In the genomic region with DNA sequence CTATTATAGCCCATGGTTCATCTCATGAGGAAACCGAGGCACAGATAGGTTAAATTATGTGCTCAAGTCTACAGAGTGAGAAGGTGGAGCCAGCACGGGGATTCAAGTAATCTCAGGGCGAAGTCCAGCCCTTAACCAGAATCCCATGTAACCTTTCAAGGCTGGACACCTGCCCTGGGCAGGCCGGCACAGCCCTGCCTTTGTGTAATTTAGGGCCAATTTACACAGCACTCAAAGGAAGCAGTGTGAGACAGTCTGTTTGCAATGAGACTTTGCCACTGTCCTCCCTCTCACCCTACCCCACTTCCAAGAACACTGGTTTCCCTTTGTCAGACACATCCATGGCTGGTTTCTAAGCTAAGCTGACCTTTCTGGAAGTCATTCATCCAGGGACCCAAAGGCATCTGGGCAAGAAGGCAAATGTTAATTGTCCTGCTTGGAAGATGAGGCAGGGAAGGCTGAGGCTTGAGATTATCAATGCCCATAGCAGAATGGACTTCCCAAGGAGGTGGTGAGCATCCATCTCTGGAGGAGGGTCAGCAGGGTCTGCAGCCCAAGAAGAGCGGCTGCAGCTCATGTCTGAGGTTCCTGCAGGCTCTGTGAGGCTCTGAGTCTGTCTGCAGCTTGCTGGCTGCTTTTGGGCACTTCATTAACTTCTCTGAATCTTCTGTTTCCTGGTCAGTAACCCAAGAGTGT, we compare ENCODE assay signal across 29 cellular contexts.
DNase-seq lines count a peak whose midpoint lies in the region; ATAC-seq and TF ChIP-seq lines count a peak whose summit lies in the region.
"Had no signal": no experiment of that assay in that cellular context is flagged by ENCODE, and none has a peak within 500 bp of the region (broad histone marks: within the 10 kb centered on the region; RNA-seq: fewer than 3 reads in every experiment).

No MANE protein-coding gene starts in this region.

- H3K9me3 ChIP-seq in tibial artery, result no peaks in the 10 kb centered on the region

- H3K4me3 ChIP-seq in coronary artery, result no peak overlapping the region
- H3K4me3 ChIP-seq in tibial artery, result no peak overlapping the region
- H3K4me3 ChIP-seq: heart right ventricle, PC-9, vagina had no signal

- no peaks in the 10 kb centered on the region for H3K27me3 ChIP-seq in tibial artery
- H3K27me3 ChIP-seq: brain microvascular endothelial cell, heart right ventricle, vagina had no signal

- H3K27me3 Mint-ChIP-seq in type B pancreatic cell, result peaks cover 19% of the 10 kb centered on the region

- no peak for TF ChIP-seq CTCF in coronary artery (IDR thresholded peaks at IDR 0.05)
- TF ChIP-seq CTCF in tibial artery (IDR thresholded peaks at IDR 0.05), result no peak
- no peak for TF ChIP-seq CTCF in type B pancreatic cell (conservative IDR thresholded peaks at IDR 0.05)

- peaks cover 35% of the 10 kb centered on the region for H3K4me1 Mint-ChIP-seq in type B pancreatic cell (ENCODE audit: unreplicated experiment)
- H3K4me1 Mint-ChIP-seq: activated CD4-positive, alpha-beta T cell treated with anti-CD3 and anti-CD28 coated beads, Interleukin-2, amount 10 ng/mL, durations not matched to agents 7 days and 5 days; CD4-positive, CD25-positive, alpha-beta regulatory T cell; stimulated activated memory B cell treated with anti-CD40 and anti-IgM and Interleukin-4, amounts not matched to agents 10 μg/mL and 1 μg/mL and 100 μg/mL, for 72 hours had no signal

- peaks cover 11% of the 10 kb centered on the region for H3K36me3 Mint-ChIP-seq in type B pancreatic cell
- H3K36me3 Mint-ChIP-seq: CD4-positive, CD25-positive, alpha-beta regulatory T cell; natural killer cell treated with Interleukin-12 subunit alpha and Interleukin-12 subunit beta and Interleukin-15 and Interleukin-18, amount 100 ng/mL, for 72 hours; stimulated activated memory B cell treated with anti-CD40 and anti-IgM and Interleukin-4, amounts not matched to agents 10 μg/mL and 1 μg/mL and 100 μg/mL, for 72 hours had no signal

- DNase-seq in activated effector memory CD4-positive, alpha-beta T cell treated with anti-CD3 and anti-CD28 coated beads, Interleukin-2, amount 50 U/mL, for 16 hours, result peak; percentile 12
- no peak for DNase-seq in activated effector memory CD4-positive, alpha-beta T cell treated with Interleukin-2 at 50 U/mL for 16 hours
- DNase-seq in coronary artery (ENCODE audit: low spot score), result peak; percentile 28
- DNase-seq in mucosa of gallbladder (ENCODE audit: low spot score), result peak; percentile 67
- peak; percentile 8 to 37 for DNase-seq in tibial artery
- DNase-seq in hepatic stellate cell (ENCODE audit: low spot score), result no peak
- DNase-seq in type B pancreatic cell (ENCODE audit: extremely low spot score, unreplicated experiment), result no peak
- DNase-seq: activated CD4-positive, alpha-beta T cell treated with anti-CD3 and anti-CD28 coated beads, Interleukin-2, amount 10 ng/mL, durations not matched to agents 7 days and 5 days; activated naive CD4-positive, alpha-beta T cell treated with anti-CD3 and anti-CD28 coated beads, Interleukin-2, amount 50 U/mL, for 16 hours; activated T-cell treated with anti-CD3 and anti-CD28 coated beads, Interleukin-2, amount 50 U/mL, for 48 hours; amniotic stem cell; brain microvascular endothelial cell; CD4-positive, CD25-positive, alpha-beta regulatory T cell; effector CD8-positive, alpha-beta T cell; heart right ventricle; NCI-H1092; NCI-H1930; NCI-H524 treated with DMSO at 0.1 percent for 48 hours; PC-9; SIG-M5; stimulated activated CD4-positive, alpha-beta T cell treated with anti-CD3 and anti-CD28 coated beads, Interleukin-4, amount 100 ng/mL, for 4 hours; SW 1271; T1000; WERI-Rb-1 had no signal

- intact Hi-C loops in tibial artery (cut with DNase I; ENCODE audit: low total_unique reads), result no loop called here

- peaks cover 16% of the 10 kb centered on the region for H3K9me3 Mint-ChIP-seq in type B pancreatic cell

- H3K4me3 Mint-ChIP-seq in type B pancreatic cell, result no peak overlapping the region
- H3K4me3 Mint-ChIP-seq: activated CD4-positive, alpha-beta T cell treated with anti-CD3 and anti-CD28 coated beads, Interleukin-2, amount 10 ng/mL, durations not matched to agents 7 days and 5 days; CD4-positive, CD25-positive, alpha-beta regulatory T cell; mesothelial cell of epicardium; natural killer cell treated with Interleukin-12 subunit alpha and Interleukin-12 subunit beta and Interleukin-15 and Interleukin-18, amount 100 ng/mL, for 72 hours; stimulated activated memory B cell treated with anti-CD40 and anti-IgM and Interleukin-4, amounts not matched to agents 10 μg/mL and 1 μg/mL and 100 μg/mL, for 72 hours had no signal

- H3K4me1 ChIP-seq in tibial artery, result peaks cover 0 to 90% (median 73%) of the 10 kb centered on the region in 4 donors

- no peak overlapping the region for H3K27ac Mint-ChIP-seq in type B pancreatic cell
- H3K27ac Mint-ChIP-seq: activated CD4-positive, alpha-beta T cell treated with anti-CD3 and anti-CD28 coated beads, Interleukin-2, amount 10 ng/mL, durations not matched to agents 7 days and 5 days; CD4-positive, CD25-positive, alpha-beta regulatory T cell; mesothelial cell of epicardium; natural killer cell treated with Interleukin-12 subunit alpha and Interleukin-12 subunit beta and Interleukin-15 and Interleukin-18, amount 100 ng/mL, for 72 hours; stimulated activated memory B cell treated with anti-CD40 and anti-IgM and Interleukin-4, amounts not matched to agents 10 μg/mL and 1 μg/mL and 100 μg/mL, for 72 hours had no signal

- no peak for ATAC-seq in GM18907 (IDR thresholded peaks at IDR 0.05; ENCODE audit: unreplicated experiment)
- ATAC-seq: natural killer cell treated with Interleukin-12 subunit alpha and Interleukin-12 subunit beta and Interleukin-15 and Interleukin-18, amount 100 ng/mL, for 72 hours; stimulated activated memory B cell treated with anti-CD40 and anti-IgM and Interleukin-4, amounts not matched to agents 10 μg/mL and 1 μg/mL and 100 μg/mL, for 72 hours had no signal

- H3K27ac ChIP-seq in coronary artery, result peak overlapping the region; percentile 73 to 89
- H3K27ac ChIP-seq in tibial artery, result peak overlapping the region; percentile 81 to 84
- H3K27ac ChIP-seq: brain microvascular endothelial cell, PC-9, vagina, WERI-Rb-1 had no signal

- H3K36me3 ChIP-seq in tibial artery, result no peaks in the 10 kb centered on the region
- H3K36me3 ChIP-seq: brain microvascular endothelial cell, heart right ventricle, vagina, WERI-Rb-1 had no signal

Comparison
In these comparisons a context has a peak if more than half of its experiments do, and no peak if none do; other contexts are left out.
1. DNase-seq: peak in activated effector memory CD4-positive, alpha-beta T cell treated with anti-CD3 and anti-CD28 coated beads, Interleukin-2, amount 50 U/mL, for 16 hours (single experiment), coronary artery (single experiment), mucosa of gallbladder (single experiment) and tibial artery (2 of 2); none in activated effector memory CD4-positive, alpha-beta T cell treated with Interleukin-2 at 50 U/mL for 16 hours (single experiment), hepatic stellate cell (single experiment) and type B pancreatic cell (single experiment).